In the genomic region with DNA sequence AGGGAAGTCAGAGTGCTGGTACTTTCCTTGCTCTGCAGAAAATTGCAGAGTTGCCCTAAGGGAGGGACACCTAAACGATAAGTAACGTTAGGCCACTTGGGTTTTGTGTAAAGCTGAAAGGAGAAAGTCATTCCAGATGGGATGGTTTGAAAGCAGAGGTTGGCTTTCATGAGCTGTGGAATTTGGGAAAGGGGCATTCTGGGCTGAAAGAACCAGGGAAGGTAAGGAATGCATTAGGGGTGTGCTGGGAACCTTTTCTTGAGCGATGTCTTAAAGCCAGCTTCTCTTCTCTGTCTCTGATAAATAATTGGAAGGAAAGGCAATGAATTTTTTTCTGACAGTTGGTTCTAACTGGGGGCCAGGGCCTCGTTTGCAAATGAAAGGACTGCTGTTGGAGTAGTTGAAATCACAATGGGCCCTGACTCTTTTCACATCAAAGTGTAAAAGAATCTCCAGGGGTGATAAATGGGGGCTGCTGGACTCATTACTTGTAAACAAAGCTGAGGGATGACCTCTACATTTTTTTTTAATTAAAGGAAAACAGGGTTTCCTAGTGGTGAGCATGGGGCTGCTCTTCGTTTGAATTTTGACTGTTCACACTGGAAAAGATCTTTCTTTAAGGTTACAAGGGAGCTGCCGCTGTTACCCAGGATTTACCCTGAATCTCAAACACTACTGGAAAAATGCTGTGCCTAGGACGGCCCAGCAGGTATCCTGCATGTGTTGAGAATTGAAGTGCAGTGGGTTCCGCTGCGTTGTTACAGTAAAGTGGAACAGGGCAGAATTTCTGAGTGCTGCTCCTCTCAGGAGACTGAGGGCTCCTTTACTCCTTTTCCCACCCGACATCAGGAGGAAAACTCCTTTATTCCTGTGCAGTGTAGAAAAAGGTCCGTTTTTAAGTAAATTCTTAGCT, we compare ENCODE assay signal across 11 cellular contexts. TPM values are rescaled to one million over a fixed set of nuclear protein-coding genes. Genes with fewer than 3 reads are reported as not detected.
DNase-seq lines count a peak whose midpoint lies in the region; ATAC-seq and TF ChIP-seq lines count a peak whose summit lies in the region.
"Had no signal": no experiment of that assay in that cellular context is flagged by ENCODE, and none has a peak within 500 bp of the region (broad histone marks: within the 10 kb centered on the region; RNA-seq: fewer than 3 reads in every experiment).

No MANE protein-coding gene starts in this region.

- H4K20me1 ChIP-seq in DOHH2 (ENCODE audit: control insufficient read depth, insufficient read depth, low read depth, low read length) (no peaks in the 10 kb centered on the region), IMR-90 (ENCODE audit: insufficient read depth, low read length) (peaks cover 11% of the 10 kb centered on the region; the same call in 1 of the 2 replicates)

- H2BK120ac ChIP-seq in IMR-90 (ENCODE audit: low read depth, low read length), result peak overlapping the region; percentile 48

- H3K4me1 ChIP-seq in DOHH2 (ENCODE audit: control insufficient read depth, low read length) (peaks cover 97% of the 10 kb centered on the region), IMR-90 (ENCODE audit: control insufficient read depth, insufficient read depth, low read length) (peaks cover 22% of the 10 kb centered on the region)

- TF ChIP-seq POLR2A in IMR-90 (IDR thresholded peaks at IDR 0.05; ENCODE audit: low read depth, low read length), result no peak

- no peak overlapping the region for H3K4me3 Mint-ChIP-seq in effector memory CD8-positive, alpha-beta T cell
- peak overlapping the region in 1 of 3 experiments; percentile 15 for H3K4me3 Mint-ChIP-seq in nephron

- peaks cover 4% of the 10 kb centered on the region for H3K36me3 Mint-ChIP-seq in effector memory CD8-positive, alpha-beta T cell (ENCODE audit: insufficient read depth)
- H3K36me3 Mint-ChIP-seq in nephron (ENCODE audit: low read depth), result peaks cover 10% of the 10 kb centered on the region

- H3K27ac ChIP-seq in DOHH2 (ENCODE audit: low read depth, low read length), result peak overlapping the region; percentile 93
- peak overlapping the region; percentile 86; the same call in 1 of the 2 replicates for H3K27ac ChIP-seq in IMR-90 (ENCODE audit: insufficient read depth, low read length)
- H3K27ac ChIP-seq: brain microvascular endothelial cell had no signal

- dilution Hi-C loops in IMR-90 (cut with HindIII; ENCODE audit: low sequenced_read_pairs, unreplicated experiment), result no loop called here

- peak overlapping the region; percentile 34 for H2AK9ac ChIP-seq in IMR-90 (replicated peaks; ENCODE audit: low read depth, low read length, poor library complexity)

- TF ChIP-seq CTCF in DOHH2 (IDR thresholded peaks at IDR 0.05; ENCODE audit: low read depth, low read length, poor library complexity, severe bottlenecking) (no peak), IMR-90 (conservative IDR thresholded peaks at IDR 0.05; ENCODE audit: low read depth, low read length) (no peak), nephron (IDR thresholded peaks at IDR 0.05; ENCODE audit: unreplicated experiment in 3 of 3) (no peak)

- ATAC-seq in IMR-90 (ENCODE audit: low read depth) (no peak), HG03457 (IDR thresholded peaks at IDR 0.05; ENCODE audit: unreplicated experiment) (no peak)
- ATAC-seq in effector memory CD8-positive, alpha-beta T cell (replicated peaks), result no peak

- H3K9me2 ChIP-seq in DOHH2 (replicated peaks; ENCODE audit: control insufficient read depth, low read length), result no peaks in the 10 kb centered on the region

- H3K27ac Mint-ChIP-seq in effector memory CD8-positive, alpha-beta T cell, result peak overlapping the region; percentile 41 to 47
- H3K27ac Mint-ChIP-seq in nephron, result peak overlapping the region; percentile 5 to 76 (median 54)

- intact Hi-C loops in IMR-90 (cut with micrococcal nuclease), result no loop called here

- H3K4me2 ChIP-seq in DOHH2 (ENCODE audit: low read length), result peak overlapping the region; percentile 81
- peak overlapping the region; percentile 53 for H3K4me2 ChIP-seq in IMR-90 (ENCODE audit: low read depth, low read length)

- H3K18ac ChIP-seq in IMR-90 (ENCODE audit: low read depth, low read length), result peak overlapping the region; percentile 84

- H2AK5ac ChIP-seq in IMR-90 (ENCODE audit: low read depth, low read length), result peak overlapping the region; percentile 78

- peak overlapping the region; percentile 79 for H3K4ac ChIP-seq in IMR-90 (ENCODE audit: low read depth, low read length)

- H4K5ac ChIP-seq in IMR-90 (ENCODE audit: low read depth, low read length), result peak overlapping the region; percentile 86

- peak overlapping the region; percentile 74; the same call in 1 of the 3 replicates for H2BK15ac ChIP-seq in IMR-90 (ENCODE audit: low read depth, low read length)

- peak overlapping the region; percentile 75 for H3K23ac ChIP-seq in IMR-90 (ENCODE audit: low read depth, low read length)

- H3K9ac ChIP-seq in IMR-90 (ENCODE audit: low read depth, low read length), result peak overlapping the region; percentile 55

- no peak overlapping the region; the same call in 1 of the 2 replicates for H3K56ac ChIP-seq in IMR-90 (ENCODE audit: extremely low read depth, insufficient read depth, low read length)

- no peak for DNase-seq in IMR-90
- DNase-seq in effector memory CD8-positive, alpha-beta T cell, result no peak
- DNase-seq in activated CD4-positive, alpha-beta T cell treated with anti-CD3 and anti-CD28 coated beads for 4 hours, result no peak
- no peak for DNase-seq in CD1c-positive myeloid dendritic cell (ENCODE audit: extremely low spot score)
- DNase-seq in NCI-H1436 (lab: John Stamatoyannopoulos, UW), result no peak
- DNase-seq: brain microvascular endothelial cell, Calu3, T-helper 9 cell had no signal

- H3K9me3 ChIP-seq in DOHH2 (ENCODE audit: control insufficient read depth, insufficient read depth, low read length) (no peaks in the 10 kb centered on the region), IMR-90 (ENCODE audit: control insufficient read depth, insufficient read depth, low read length) (no peaks in the 10 kb centered on the region)

- H3K27me3 Mint-ChIP-seq in effector memory CD8-positive, alpha-beta T cell, result no peaks in the 10 kb centered on the region
- peaks cover 11% of the 10 kb centered on the region for H3K27me3 Mint-ChIP-seq in nephron (ENCODE audit: low read depth)

- in situ Hi-C loops in IMR-90 (cut with MboI; ENCODE audit: low sequenced_read_pairs), result loop anchor here (5.0 kb wide), 1 partner anchor 37 kb away; no protein-coding TSS in a partner anchor

- H2AFZ ChIP-seq in IMR-90 (replicated peaks; ENCODE audit: low read length, poor library complexity), result peak overlapping the region; percentile 56

- H3K4me3 ChIP-seq in DOHH2 (ENCODE audit: low read length) (peak overlapping the region; percentile 63), IMR-90 (ENCODE audit: insufficient read depth, low read depth, low read length) (no peak overlapping the region)

- H3F3A ChIP-seq in DOHH2 (ENCODE audit: control insufficient read depth, insufficient read depth), result peaks cover 23% of the 10 kb centered on the region

- peak overlapping the region; percentile 74 for H2BK20ac ChIP-seq in IMR-90 (ENCODE audit: low read depth, low read length)

- 0 out of 2 replicates have a peak, but pooled peaks cover 6% of the 10 kb centered on the region for H3K79me2 ChIP-seq in DOHH2 (ENCODE audit: control insufficient read depth, low read length)

- H3K36me3 ChIP-seq in DOHH2 (ENCODE audit: control insufficient read depth, low read length) (peaks cover 13% of the 10 kb centered on the region), IMR-90 (ENCODE audit: control insufficient read depth, insufficient read depth, low read length) (no peaks in the 10 kb centered on the region)
- H3K36me3 ChIP-seq: brain microvascular endothelial cell had no signal

- peak overlapping the region in 1 of 2 experiments; percentile 54; a peak in 1 of 4 replicates for H4K8ac ChIP-seq in IMR-90 (ENCODE audit: low read depth in 2 of 2, low read length in 2 of 2)

- H3K9me3 Mint-ChIP-seq in effector memory CD8-positive, alpha-beta T cell, result no peaks in the 10 kb centered on the region
- H3K9me3 Mint-ChIP-seq in nephron, result no peaks in the 10 kb centered on the region

- TF ChIP-seq RAD21 in IMR-90 (IDR thresholded peaks at IDR 0.05; ENCODE audit: low read length), result no peak

- H3K27me3 ChIP-seq in DOHH2 (ENCODE audit: control insufficient read depth, low read length), result no peaks in the 10 kb centered on the region
- no peaks in the 10 kb centered on the region for H3K27me3 ChIP-seq in IMR-90 (ENCODE audit: control insufficient read depth, insufficient read depth, low read length)
- H3K27me3 ChIP-seq: brain microvascular endothelial cell had no signal

- H3K9me1 ChIP-seq in IMR-90 (ENCODE audit: insufficient read depth, low read length), result peaks cover 10% of the 10 kb centered on the region

- H3K14ac ChIP-seq in IMR-90 (replicated peaks; ENCODE audit: low read depth, low read length), result peak overlapping the region; percentile 87

- H3K79me1 ChIP-seq in IMR-90 (ENCODE audit: low read depth in 1 of 2, low read length in 2 of 2), result peaks cover 13 to 36% of the 10 kb centered on the region in 2 experiments

- H3K4me1 Mint-ChIP-seq in effector memory CD8-positive, alpha-beta T cell (ENCODE audit: low read depth in 2 of 2), result peaks cover 7 to 12% of the 10 kb centered on the region in 2 donors
- H3K4me1 Mint-ChIP-seq in nephron, result peaks cover 31% of the 10 kb centered on the region

- 70% methylated on average over 2 of the region's 11 CpGs; no CpG with 5 or more reads in 1 of the 2 experiments for WGBS in IMR-90 (ENCODE audit: extremely low coverage in 2 of 2, insufficient read length in 1 of 2), 2 experiments

- H2BK5ac ChIP-seq in IMR-90 (ENCODE audit: low read depth, low read length, poor library complexity, severe bottlenecking), result peak overlapping the region; percentile 70

- BruUV-seq in IMR-90 (replicated peaks; lab: Mats Ljungman, UMichigan), result no TSS peak

- 0 out of 2 replicates have a peak overlapping the region, but pooled peaks have one; percentile 25 for H4K91ac ChIP-seq in IMR-90 (ENCODE audit: insufficient read depth, low read depth, low read length)

- CTCF ChIA-PET in IMR-90 (lab: Yijun Ruan, JAX), result interaction anchor here (0.6 to 1.2 kb wide), 3 partner anchors 37 to 257 kb away, joined by 3 to 5 read pairs (median 3); no protein-coding TSS in a partner anchor

- POLR2A ChIA-PET in IMR-90 (lab: Charles Lee; ENCODE audit: unreplicated experiment), result no interaction called here

TF ChIP-seq in IMR-90, 13 proteins besides CTCF, POLR2A, EP300 and RAD21 (continues in another document):
- TF ChIP-seq MXI1 (IDR thresholded peaks at IDR 0.05; ENCODE audit: borderline replicate concordance, low read depth, low read length) (no peak), RCOR1 (IDR thresholded peaks at IDR 0.05; ENCODE audit: insufficient replicate concordance, low read length) (no peak), CEBPB (IDR thresholded peaks at IDR 0.05; ENCODE audit: low read depth, low read length) (no peak), NFE2L2 (IDR thresholded peaks at IDR 0.05; ENCODE audit: low read depth, low read length) (no peak)

RNA-seq across cellular contexts. Expression of a gene that starts 25.0 kb away (rescaled TPM):
- 7.0 and 10.8 TPM in 2 replicates for total RNA-seq in IMR-90 (2012; rRNA removed)
- polyA plus RNA-seq in IMR-90 (2012; rRNA removed), result 9.6 and 11.4 TPM in 2 replicates
- 1.8 and 3.5 TPM in 2 replicates for polyA plus RNA-seq in IMR-90 (2012; cell fraction: cytosol; rRNA removed)
- 6.8 and 17.8 TPM in 2 replicates for polyA plus RNA-seq in IMR-90 (2012; cell fraction: nucleus; rRNA removed; ENCODE audit: low replicate concordance)
